In the genomic region with DNA sequence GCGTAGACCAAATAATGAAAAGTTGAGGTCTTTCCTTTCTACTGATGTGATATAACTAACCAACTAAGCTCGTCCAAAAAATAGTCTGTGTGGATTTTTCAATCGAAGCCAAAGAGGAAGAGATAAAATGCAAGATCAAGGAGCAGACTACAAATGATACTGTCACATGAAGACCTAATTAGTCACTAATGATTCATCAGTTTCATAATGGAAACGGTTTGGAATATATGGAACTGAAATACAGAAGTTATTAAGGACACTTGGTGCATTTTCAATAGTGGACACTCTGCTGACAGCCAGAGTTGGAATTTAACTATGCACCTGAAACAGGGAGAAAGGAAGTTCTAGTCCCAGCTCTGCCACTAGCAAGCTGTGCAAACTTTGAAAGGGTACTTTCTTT, we compare ENCODE assay signal across 25 cellular contexts.
"Had no signal": no experiment of that assay in that cellular context is flagged by ENCODE, and none has a peak within 500 bp of the region (broad histone marks: within the 10 kb centered on the region; RNA-seq: fewer than 3 reads in every experiment).

No MANE protein-coding gene starts in this region.

- H3K4me1 ChIP-seq: esophagus squamous epithelium, left ventricle myocardium inferior, psoas muscle, right lobe of liver, spleen, testis, tibial nerve, upper lobe of right lung had no signal

- H3K27ac Mint-ChIP-seq: naive B cell; nephron; stimulated activated naive B cell treated with anti-CD40 and anti-IgM and Interleukin-4, amounts not matched to agents 10 μg/mL and 1 μg/mL and 100 μg/mL, for 72 hours; stimulated activated naive CD8-positive, alpha-beta T cell treated with anti-CD3 and anti-CD28 coated beads, Interleukin-15, amount 100 ng/mL, for 72 hours had no signal

- H3K36me3 Mint-ChIP-seq: naive B cell; stimulated activated naive B cell treated with anti-CD40 and anti-IgM and Interleukin-4, amounts not matched to agents 10 μg/mL and 1 μg/mL and 100 μg/mL, for 72 hours had no signal

- H3K4me3 ChIP-seq: esophagus squamous epithelium, left ventricle myocardium inferior, lung, psoas muscle, right lobe of liver, spleen, testis, tibial nerve, upper lobe of right lung had no signal

- FAIRE-seq: endometrium, kidney had no signal

- H3K27me3 Mint-ChIP-seq: stimulated activated naive B cell treated with anti-CD40 and anti-IgM and Interleukin-4, amounts not matched to agents 10 μg/mL and 1 μg/mL and 100 μg/mL, for 72 hours had no signal

- H3K4me1 Mint-ChIP-seq: naive B cell; stimulated activated naive B cell treated with anti-CD40 and anti-IgM and Interleukin-4, amounts not matched to agents 10 μg/mL and 1 μg/mL and 100 μg/mL, for 72 hours; stimulated activated naive CD8-positive, alpha-beta T cell treated with anti-CD3 and anti-CD28 coated beads, Interleukin-15, amount 100 ng/mL, for 72 hours had no signal

- H3K9me3 ChIP-seq: left ventricle myocardium inferior, neutrophil, psoas muscle, right lobe of liver, testis, tibial nerve, upper lobe of right lung had no signal

- ATAC-seq: left cardiac atrium; psoas muscle; right lobe of liver; stimulated activated naive B cell treated with anti-CD40 and anti-IgM and Interleukin-4, amounts not matched to agents 10 μg/mL and 1 μg/mL and 100 μg/mL, for 72 hours; stimulated activated naive CD8-positive, alpha-beta T cell treated with anti-CD3 and anti-CD28 coated beads, Interleukin-15, amount 100 ng/mL, for 72 hours; upper lobe of right lung had no signal

- H3K9me3 Mint-ChIP-seq: nephron; stimulated activated naive B cell treated with anti-CD40 and anti-IgM and Interleukin-4, amounts not matched to agents 10 μg/mL and 1 μg/mL and 100 μg/mL, for 72 hours; stimulated activated naive CD8-positive, alpha-beta T cell treated with anti-CD3 and anti-CD28 coated beads, Interleukin-15, amount 100 ng/mL, for 72 hours had no signal

- DNase-seq: effector memory CD4-positive, alpha-beta T cell; esophagus squamous epithelium; foreskin fibroblast; kidney; left cardiac atrium; left ventricle myocardium inferior; mesenchymal stem cell; naive B cell; psoas muscle; retina; right lobe of liver; spleen; stimulated activated CD4-positive, alpha-beta T cell treated with anti-CD3 and anti-CD28 coated beads, Interleukin-15, amount 100 ng/mL, for 24 hours; stimulated activated CD4-positive, alpha-beta T cell treated with anti-CD3 and anti-CD28 coated beads, Interleukin-1b, Interleukin-23, amount 100 ng/mL, for 48 hours; stimulated activated CD4-positive, alpha-beta T cell treated with anti-CD3 and anti-CD28 coated beads, Interleukin-4, amount 100 ng/mL, for 4 hours; stimulated activated naive B cell treated with anti-CD40 and anti-IgM and Interleukin-4, amounts not matched to agents 10 μg/mL and 1 μg/mL and 100 μg/mL, for 72 hours; stimulated activated naive CD8-positive, alpha-beta T cell treated with anti-CD3 and anti-CD28 coated beads, Interleukin-15, amount 100 ng/mL, for 72 hours; testis; upper lobe of right lung had no signal

- H3K4me3 Mint-ChIP-seq: naive B cell; nephron; stimulated activated naive B cell treated with anti-CD40 and anti-IgM and Interleukin-4, amounts not matched to agents 10 μg/mL and 1 μg/mL and 100 μg/mL, for 72 hours; stimulated activated naive CD8-positive, alpha-beta T cell treated with anti-CD3 and anti-CD28 coated beads, Interleukin-15, amount 100 ng/mL, for 72 hours had no signal

- H3K27me3 ChIP-seq: neutrophil, right lobe of liver, spleen, testis, upper lobe of right lung had no signal

- H3K27ac ChIP-seq: epithelial cell of prostate, esophagus squamous epithelium, left ventricle myocardium inferior, neutrophil, psoas muscle, right lobe of liver, spleen, testis, tibial nerve, upper lobe of right lung had no signal

- H3K36me3 ChIP-seq: esophagus squamous epithelium, left ventricle myocardium inferior, neutrophil, right lobe of liver, spleen, tibial nerve, upper lobe of right lung had no signal
